In the genomic region with DNA sequence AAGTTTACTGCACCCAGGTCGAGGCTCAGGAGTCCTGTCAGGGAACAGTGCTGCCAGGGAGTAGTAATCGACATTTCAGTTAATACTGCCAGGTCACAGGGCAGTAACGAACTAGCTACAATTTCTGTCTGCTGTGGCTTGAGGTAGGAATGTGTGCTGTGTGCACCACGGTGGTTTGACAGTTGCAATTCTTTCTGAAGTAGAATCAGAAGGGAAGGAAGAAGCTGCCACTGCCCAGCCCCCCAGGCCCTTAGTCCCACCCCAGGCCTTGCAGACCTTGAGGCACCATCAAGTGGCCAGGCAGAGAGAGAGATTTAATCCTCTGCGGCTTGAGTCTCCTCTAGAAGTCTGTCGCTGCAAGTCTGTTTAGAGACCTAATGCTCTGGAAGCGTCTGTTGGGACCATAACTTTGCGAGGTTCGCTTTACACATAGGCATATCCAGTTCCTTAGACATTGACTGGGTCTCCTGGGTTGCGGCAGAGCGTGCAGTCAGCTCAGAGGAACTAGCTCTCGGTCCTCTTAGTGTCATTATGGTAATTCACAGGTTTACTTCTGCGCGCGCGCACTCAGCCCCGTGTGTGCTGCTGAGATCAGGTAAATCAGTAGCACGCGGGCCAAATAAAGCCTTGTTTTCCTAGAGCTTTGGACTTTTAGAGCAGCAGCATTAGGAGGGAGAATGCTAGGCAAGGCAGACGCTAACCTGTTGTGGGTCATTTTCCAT, we compare ENCODE assay signal across 21 cellular contexts. TPM values are rescaled to one million over a fixed set of nuclear protein-coding genes. Genes with fewer than 3 reads are reported as not detected.
DNase-seq lines count a peak whose midpoint lies in the region; FAIRE-seq and TF ChIP-seq lines count a peak whose summit lies in the region.
"Had no signal": no experiment of that assay in that cellular context is flagged by ENCODE, and none has a peak within 500 bp of the region (broad histone marks: within the 10 kb centered on the region; RNA-seq: fewer than 3 reads in every experiment).

No MANE protein-coding gene starts in this region.

- peaks cover 3% of the 10 kb centered on the region for H4K20me1 ChIP-seq in astrocyte (ENCODE audit: insufficient read depth, low read length)
- H4K20me1 ChIP-seq: BLaER1 had no signal

- H3K27ac Mint-ChIP-seq in astrocyte (ENCODE audit: unreplicated experiment), result no peak overlapping the region
- H3K27ac Mint-ChIP-seq: activated T-cell treated with anti-CD3 and anti-CD28 coated beads, Interleukin-2, amount 50 U/mL, for 72 hours; naive thymus-derived CD4-positive, alpha-beta T cell; T-helper 2 cell treated with Interferon-gamma antibody and Interleukin-4, amounts not matched to agents 5 μg/mL and 100 μg/mL, for 36 hours had no signal

- no peaks in the 10 kb centered on the region for H3K4me1 Mint-ChIP-seq in astrocyte (ENCODE audit: low read depth, unreplicated experiment)

- no peaks in the 10 kb centered on the region for H3K79me2 ChIP-seq in astrocyte (ENCODE audit: insufficient read depth, low read length)

- peak overlapping the region; percentile 4 for H3K4me2 ChIP-seq in astrocyte (ENCODE audit: low read length)
- H3K4me2 ChIP-seq: BLaER1 had no signal

- no peaks in the 10 kb centered on the region for H3K36me3 ChIP-seq in astrocyte (ENCODE audit: insufficient read depth, low read length)
- H3K36me3 ChIP-seq: adrenal gland, BLaER1, heart left ventricle, left ventricle myocardium inferior, vagina had no signal

- H2AFZ ChIP-seq in astrocyte (ENCODE audit: low read depth, low read length), result no peak overlapping the region

- H3K4me1 ChIP-seq in astrocyte (ENCODE audit: insufficient read depth, low read length), result no peaks in the 10 kb centered on the region
- H3K4me1 ChIP-seq: adrenal gland, BLaER1 had no signal

- no peak overlapping the region for H3K4me3 Mint-ChIP-seq in astrocyte (ENCODE audit: unreplicated experiment)
- H3K4me3 Mint-ChIP-seq: naive thymus-derived CD4-positive, alpha-beta T cell; T-helper 2 cell treated with Interferon-gamma antibody and Interleukin-4, amounts not matched to agents 5 μg/mL and 100 μg/mL, for 36 hours had no signal

- H3K9me3 ChIP-seq in astrocyte (ENCODE audit: insufficient read depth, low read depth, low read length), result peaks cover 9% of the 10 kb centered on the region
- H3K9me3 ChIP-seq: adrenal gland, heart left ventricle, left ventricle myocardium inferior, vagina had no signal

- no peak for FAIRE-seq in astrocyte (lab: Jason Lieb, UNC)
- FAIRE-seq: colon had no signal

- no peak overlapping the region for H3K4me3 ChIP-seq in astrocyte (ENCODE audit: insufficient read depth, low read depth, low read length)
- H3K4me3 ChIP-seq: adrenal gland, BLaER1, heart left ventricle, left ventricle myocardium inferior, vagina had no signal

- peaks cover 81% of the 10 kb centered on the region for H3K27me3 Mint-ChIP-seq in astrocyte (ENCODE audit: low read depth, unreplicated experiment)

- in situ Hi-C loops in GM13976 (cut with MboI; ENCODE audit: low sequenced_read_pairs, unreplicated experiment), result no loop called here

- H3K27me3 ChIP-seq in astrocyte (ENCODE audit: insufficient read depth, low read length), result peaks cover 90% of the 10 kb centered on the region

- H3K36me3 Mint-ChIP-seq in astrocyte (ENCODE audit: low read depth, unreplicated experiment), result no peaks in the 10 kb centered on the region

- no peak overlapping the region for H3K9ac ChIP-seq in astrocyte (ENCODE audit: low read length)
- H3K9ac ChIP-seq: BLaER1 had no signal

- TF ChIP-seq CTCF in astrocyte (IDR thresholded peaks at IDR 0.05; ENCODE audit: insufficient read depth, low read depth, low read length), result no peak
- no peak for TF ChIP-seq CTCF in GM13976 (IDR thresholded peaks at IDR 0.05; ENCODE audit: borderline replicate concordance, control extremely low read depth, extremely low read depth, insufficient read depth, missing control alignments)

- CTCF ChIA-PET in HEK293T (lab: Yijun Ruan, JAX), result interaction anchor here (0.7 to 1.4 kb wide), 2 partner anchors 15 to 49 kb away, joined by 3 to 11 read pairs; no protein-coding TSS in a partner anchor

- H3K9me3 Mint-ChIP-seq in astrocyte (ENCODE audit: unreplicated experiment), result peaks cover 15% of the 10 kb centered on the region
- H3K9me3 Mint-ChIP-seq: T-helper 2 cell treated with Interferon-gamma antibody and Interleukin-4, amounts not matched to agents 5 μg/mL and 100 μg/mL, for 36 hours had no signal

- DNase-seq in HEK293T (ENCODE audit: extremely low spot score) (no peak), NCI-H2029 treated with DMSO at 0.1 percent for 48 hours (lab: John Stamatoyannopoulos, UW) (peak; percentile 91), astrocyte (ENCODE audit: low read depth) (peak; percentile 39), retina (peak; percentile 72), GM13976 (ENCODE audit: low spot score) (no peak), NOMO-1 treated with dmso at 0.1 percent for 144 hours (lab: John Stamatoyannopoulos, UW; ENCODE audit: unreplicated experiment) (no peak)
- DNase-seq in stimulated activated CD4-positive, alpha-beta T cell treated with anti-CD3 and anti-CD28 coated beads, Interleukin-4, amount 100 ng/mL, for 1 hour, result no peak
- DNase-seq: activated T-cell treated with anti-CD3 and anti-CD28 coated beads, Interleukin-2, amount 50 U/mL, for 72 hours; adrenal gland; GOT3; heart left ventricle; left ventricle myocardium inferior; naive thymus-derived CD4-positive, alpha-beta T cell; NCI-H69 had no signal

- H3K27ac ChIP-seq in astrocyte (ENCODE audit: low read depth, low read length), result no peak overlapping the region
- H3K27ac ChIP-seq: adrenal gland, BLaER1, heart left ventricle, left ventricle myocardium inferior, RWPE1, vagina had no signal

- POLR2A ChIA-PET in HEK293T (lab: Yijun Ruan, JAX), result interaction anchor here (1.1 kb wide), 1 partner anchor 15 kb away, joined by 3 read pairs; no protein-coding TSS in a partner anchor

TF ChIP-seq in HEK293T, 16 proteins besides CTCF, POLR2A, EP300 and RAD21:
- TF ChIP-seq SUZ12 (IDR thresholded peaks at IDR 0.05), result no peak
- peak; percentile 48 for TF ChIP-seq L3MBTL2 (conservative IDR thresholded peaks at IDR 0.05)
TF ChIP-seq in HEK293T: peak in this region for 1.

RNA-seq across cellular contexts. Expression of gene NKX2-1, which starts 9.8 kb away (rescaled TPM):
- total RNA-seq in astrocyte, result not detected in 2 replicates
- total RNA-seq: activated T-cell treated with anti-CD3 and anti-CD28 coated beads, Interleukin-2, amount 50 U/mL, for 72 hours; esophagus mucosa; heart left ventricle; left ventricle myocardium inferior; LHCN-M2; naive thymus-derived CD4-positive, alpha-beta T cell; vagina had no signal

Comparison
In these comparisons a context has a peak if more than half of its experiments do, and no peak if none do; other contexts are left out.
1. DNase-seq: peak in NCI-H2029 treated with DMSO at 0.1 percent for 48 hours (single experiment), astrocyte (single experiment) and retina (single experiment); none in HEK293T (single experiment), GM13976 (single experiment), stimulated activated CD4-positive, alpha-beta T cell treated with anti-CD3 and anti-CD28 coated beads, Interleukin-4, amount 100 ng/mL, for 1 hour (single experiment) and NOMO-1 treated with dmso at 0.1 percent for 144 hours (single experiment).